In genomic region chr19:3636506-3636905, GRCh38 we compare ENCODE assay signal across 27 cellular contexts.
"Had no signal": no experiment of that assay in that cellular context is flagged by ENCODE, and none has a peak within 500 bp of the region (broad histone marks: within the 10 kb centered on the region; RNA-seq: fewer than 3 reads in every experiment).

No MANE protein-coding gene starts in this region.

- H3K27ac ChIP-seq: stomach, suprapubic skin, testis, thoracic aorta, thyroid gland, tibial artery, tibial nerve, transverse colon, upper lobe of left lung, upper lobe of right lung, uterus, vagina had no signal

- H3K9me3 Mint-ChIP-seq: stimulated activated effector memory CD8-positive, alpha-beta T cell treated with anti-CD3 and anti-CD28 coated beads, Interleukin-12 subunit alpha, Interleukin-12 subunit beta, amount 100 ng/mL, for 72 hours; stimulated activated memory B cell treated with anti-CD40 and anti-IgM and Interleukin-4, amounts not matched to agents 10 μg/mL and 1 μg/mL and 100 μg/mL, for 72 hours; stimulated activated naive B cell treated with anti-CD40 and anti-IgM and Interleukin-4, amounts not matched to agents 10 μg/mL and 1 μg/mL and 100 μg/mL, for 72 hours; stimulated activated naive CD8-positive, alpha-beta T cell treated with anti-CD3 and anti-CD28 coated beads, Interleukin-15, amount 100 ng/mL, for 72 hours; stimulated activated naive CD8-positive, alpha-beta T cell treated with anti-CD3 and anti-CD28 coated beads, Interleukin-15, Interleukin-2, amounts not matched to agents 100 ng/mL and 50 ng/mL, for 24 hours; type B pancreatic cell had no signal

- ATAC-seq: stimulated activated effector memory CD8-positive, alpha-beta T cell treated with anti-CD3 and anti-CD28 coated beads, Interleukin-12 subunit alpha, Interleukin-12 subunit beta, amount 100 ng/mL, for 72 hours; stimulated activated memory B cell treated with anti-CD40 and anti-IgM and Interleukin-4, amounts not matched to agents 10 μg/mL and 1 μg/mL and 100 μg/mL, for 72 hours; stimulated activated naive B cell treated with anti-CD40 and anti-IgM and Interleukin-4, amounts not matched to agents 10 μg/mL and 1 μg/mL and 100 μg/mL, for 72 hours; stimulated activated naive CD8-positive, alpha-beta T cell treated with anti-CD3 and anti-CD28 coated beads, Interleukin-15, amount 100 ng/mL, for 72 hours; stimulated activated naive CD8-positive, alpha-beta T cell treated with anti-CD3 and anti-CD28 coated beads, Interleukin-15, Interleukin-2, amounts not matched to agents 100 U/mL and 50 U/mL, for 24 hours; upper lobe of right lung had no signal

- H3K4me3 Mint-ChIP-seq: stimulated activated effector memory CD8-positive, alpha-beta T cell treated with anti-CD3 and anti-CD28 coated beads, Interleukin-12 subunit alpha, Interleukin-12 subunit beta, amount 100 ng/mL, for 72 hours; stimulated activated memory B cell treated with anti-CD40 and anti-IgM and Interleukin-4, amounts not matched to agents 10 μg/mL and 1 μg/mL and 100 μg/mL, for 72 hours; stimulated activated naive B cell treated with anti-CD40 and anti-IgM and Interleukin-4, amounts not matched to agents 10 μg/mL and 1 μg/mL and 100 μg/mL, for 72 hours; stimulated activated naive CD8-positive, alpha-beta T cell treated with anti-CD3 and anti-CD28 coated beads, Interleukin-15, amount 100 ng/mL, for 72 hours; stimulated activated naive CD8-positive, alpha-beta T cell treated with anti-CD3 and anti-CD28 coated beads, Interleukin-15, Interleukin-2, amounts not matched to agents 100 ng/mL and 50 ng/mL, for 24 hours; type B pancreatic cell had no signal

- H3K4me1 Mint-ChIP-seq: stimulated activated effector memory CD8-positive, alpha-beta T cell treated with anti-CD3 and anti-CD28 coated beads, Interleukin-12 subunit alpha, Interleukin-12 subunit beta, amount 100 ng/mL, for 72 hours; stimulated activated memory B cell treated with anti-CD40 and anti-IgM and Interleukin-4, amounts not matched to agents 10 μg/mL and 1 μg/mL and 100 μg/mL, for 72 hours; stimulated activated naive B cell treated with anti-CD40 and anti-IgM and Interleukin-4, amounts not matched to agents 10 μg/mL and 1 μg/mL and 100 μg/mL, for 72 hours; stimulated activated naive CD8-positive, alpha-beta T cell treated with anti-CD3 and anti-CD28 coated beads, Interleukin-15, amount 100 ng/mL, for 72 hours had no signal

- H3K36me3 ChIP-seq: uterus had no signal

- H3K9me3 ChIP-seq: stomach, suprapubic skin, testis, thoracic aorta, thyroid gland, tibial artery, tibial nerve, transverse colon, upper lobe of left lung, upper lobe of right lung, uterus, vagina had no signal

- H3K4me3 ChIP-seq: stomach, suprapubic skin, testis, thoracic aorta, thyroid gland, tibial artery, tibial nerve, transverse colon, upper lobe of left lung, upper lobe of right lung, uterus, vagina had no signal

- H3K27me3 ChIP-seq: stomach, suprapubic skin, testis, thyroid gland, tibial artery, tibial nerve, transverse colon, upper lobe of left lung, upper lobe of right lung, uterus, vagina had no signal

- DNase-seq: stimulated activated CD4-positive, alpha-beta T cell treated with anti-CD3 and anti-CD28 coated beads, Interleukin-2, amount 100 ng/mL, for 48 hours; stimulated activated CD4-positive, alpha-beta T cell treated with anti-CD3 and anti-CD28 coated beads, Interleukin-4, amount 100 ng/mL, for 1 hour; stimulated activated CD4-positive, alpha-beta T cell treated with anti-CD3 and anti-CD28 coated beads, Interleukin-4, amount 100 ng/mL, for 24 hours; stimulated activated CD4-positive, alpha-beta T cell treated with anti-CD3 and anti-CD28 coated beads, Interleukin-4, amount 100 ng/mL, for 4 hours; stimulated activated CD8-positive, alpha-beta memory T cell treated with anti-CD3 and anti-CD28 coated beads, Interleukin-4, amount 100 ng/mL, for 48 hours; stimulated activated naive B cell treated with anti-CD40 and anti-IgM and Interleukin-4, amounts not matched to agents 10 μg/mL and 1 μg/mL and 100 μg/mL, for 72 hours; stimulated activated naive CD4-positive, alpha-beta T cell; stimulated activated naive CD4-positive, alpha-beta T cell treated with Interleukin-2 at 50 U/mL for 16 hours; stimulated activated naive CD8-positive, alpha-beta T cell treated with anti-CD3 and anti-CD28 coated beads, Interleukin-15, amount 100 ng/mL, for 72 hours; stimulated activated naive CD8-positive, alpha-beta T cell treated with anti-CD3 and anti-CD28 coated beads, Interleukin-15, Interleukin-2, amounts not matched to agents 100 U/mL and 50 U/mL, for 24 hours; stomach; testis; thyroid gland; tibial artery; transverse colon; trophoblast cell; upper lobe of right lung; uterus had no signal

- H3K4me1 ChIP-seq: stomach, suprapubic skin, testis, thyroid gland, tibial artery, tibial nerve, transverse colon, upper lobe of left lung, upper lobe of right lung, uterus, vagina had no signal

- H3K27me3 Mint-ChIP-seq: stimulated activated memory B cell treated with anti-CD40 and anti-IgM and Interleukin-4, amounts not matched to agents 10 μg/mL and 1 μg/mL and 100 μg/mL, for 72 hours; stimulated activated naive B cell treated with anti-CD40 and anti-IgM and Interleukin-4, amounts not matched to agents 10 μg/mL and 1 μg/mL and 100 μg/mL, for 72 hours; stimulated activated naive CD8-positive, alpha-beta T cell treated with anti-CD3 and anti-CD28 coated beads, Interleukin-15, amount 100 ng/mL, for 72 hours; stimulated activated naive CD8-positive, alpha-beta T cell treated with anti-CD3 and anti-CD28 coated beads, Interleukin-15, Interleukin-2, amounts not matched to agents 100 ng/mL and 50 ng/mL, for 24 hours; type B pancreatic cell had no signal

- H3K36me3 Mint-ChIP-seq: type B pancreatic cell had no signal

- H3K27ac Mint-ChIP-seq: stimulated activated effector memory CD8-positive, alpha-beta T cell treated with anti-CD3 and anti-CD28 coated beads, Interleukin-12 subunit alpha, Interleukin-12 subunit beta, amount 100 ng/mL, for 72 hours; stimulated activated memory B cell treated with anti-CD40 and anti-IgM and Interleukin-4, amounts not matched to agents 10 μg/mL and 1 μg/mL and 100 μg/mL, for 72 hours; stimulated activated naive B cell treated with anti-CD40 and anti-IgM and Interleukin-4, amounts not matched to agents 10 μg/mL and 1 μg/mL and 100 μg/mL, for 72 hours; stimulated activated naive CD8-positive, alpha-beta T cell treated with anti-CD3 and anti-CD28 coated beads, Interleukin-15, Interleukin-2, amounts not matched to agents 100 ng/mL and 50 ng/mL, for 24 hours; type B pancreatic cell had no signal
